ENCODE assay signal across 8 cellular contexts in the genomic region with DNA sequence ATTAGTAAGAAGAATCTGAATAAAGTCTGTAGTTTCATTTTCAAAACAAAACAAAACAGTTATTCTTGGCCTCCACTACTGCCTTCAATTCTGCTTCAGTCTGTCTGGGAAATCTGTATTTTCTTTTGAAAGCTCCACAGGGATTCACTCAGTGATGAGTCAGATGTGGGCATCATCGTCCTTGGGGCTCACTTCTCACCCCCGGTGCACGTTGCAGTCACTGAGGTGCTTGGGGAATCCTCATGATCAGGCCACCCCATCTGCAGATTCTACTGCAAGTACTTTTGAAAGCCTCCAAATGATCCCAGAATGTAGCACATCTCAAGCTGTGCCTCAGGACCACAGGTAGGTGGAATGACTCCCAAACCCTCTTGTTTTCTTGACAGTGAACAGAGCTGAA. TPM values are rescaled to one million over a fixed set of nuclear protein-coding genes. Genes with fewer than 3 reads are reported as not detected.
DNase-seq lines count a peak whose midpoint lies in the region; ATAC-seq, FAIRE-seq and TF ChIP-seq lines count a peak whose summit lies in the region.

No MANE protein-coding gene starts in this region.

- peaks cover 82% of the 10 kb centered on the region for H3K4me1 ChIP-seq in A549
- peaks cover 46 to 97% (median 48%) of the 10 kb centered on the region in 3 donors for H3K4me1 ChIP-seq in gastroesophageal sphincter

- peak; percentile 36 to 54; a peak in 4 of 6 replicates for ATAC-seq in A549
- peak; percentile 14 for ATAC-seq in GM21390 (IDR thresholded peaks at IDR 0.05; ENCODE audit: unreplicated experiment)
- ATAC-seq in gastroesophageal sphincter = no peak
- peak; percentile 38 for ATAC-seq in stimulated activated naive CD8-positive, alpha-beta T cell treated with anti-CD3 and anti-CD28 coated beads, Interleukin-15, Interleukin-2, amounts not matched to agents 100 U/mL and 50 U/mL, for 24 hours
- no peak for ATAC-seq in GM21515 (IDR thresholded peaks at IDR 0.05; ENCODE audit: unreplicated experiment)

- H3K27ac ChIP-seq in A549 (peak overlapping the region; percentile 86 to 89), VCaP (0 out of 2 replicates have a peak overlapping the region, but pooled peaks have one; percentile 1), gastroesophageal sphincter (peak overlapping the region; percentile 17 to 74 (median 50)), WERI-Rb-1 (no peak overlapping the region)

- H3K4me3 ChIP-seq in A549 = no peak overlapping the region
- H3K4me3 ChIP-seq in gastroesophageal sphincter = no peak overlapping the region
- H3K4me3 ChIP-seq in WERI-Rb-1 (ENCODE audit: low read depth, low read length) = no peak overlapping the region

- DNase-seq in A549 (ENCODE audit: low read depth in 1 of 2, low spot score in 1 of 2) (peak; percentile 21 to 48), WERI-Rb-1 (no peak), UCSD-AML1 (lab: John Stamatoyannopoulos, UW; ENCODE audit: unreplicated experiment) (no peak)
- no peak for DNase-seq in stimulated activated naive CD8-positive, alpha-beta T cell treated with anti-CD3 and anti-CD28 coated beads, Interleukin-15, Interleukin-2, amounts not matched to agents 100 U/mL and 50 U/mL, for 24 hours

- no peaks in the 10 kb centered on the region for H3K36me3 ChIP-seq in gastroesophageal sphincter
- H3K36me3 ChIP-seq in WERI-Rb-1 = no peaks in the 10 kb centered on the region

- no peaks in the 10 kb centered on the region for H3K9me3 ChIP-seq in A549
- no peaks in the 10 kb centered on the region for H3K9me3 ChIP-seq in gastroesophageal sphincter
- H3K9me3 ChIP-seq in WERI-Rb-1 (ENCODE audit: severe bottlenecking) = no peaks in the 10 kb centered on the region

- CTCF ChIA-PET in A549 (lab: Yijun Ruan, JAX) = interaction anchor here (0.5 to 1.1 kb wide), 2 partner anchors 166 to 268 kb away, joined by 3 read pairs; no protein-coding TSS in a partner anchor

- H3K27me3 ChIP-seq in gastroesophageal sphincter = no peaks in the 10 kb centered on the region
- no peaks in the 10 kb centered on the region for H3K27me3 ChIP-seq in WERI-Rb-1 (ENCODE audit: insufficient read depth, low read depth, severe bottlenecking)

- POLR2A ChIA-PET in A549 (lab: Yijun Ruan, JAX) = no interaction called here

- WGBS in A549 (ENCODE audit: missing lambda C conversion rate) = 0% methylated on average over 3 of the region's 3 CpGs
- 0% methylated on average over 3 of the region's 3 CpGs; no CpG with 5 or more reads in 1 of the 2 donors for WGBS in gastroesophageal sphincter (ENCODE audit: low coverage in 1 of 2), 2 donors

- TF ChIP-seq EP300 in A549 (IDR thresholded peaks at IDR 0.05) (no peak), gastroesophageal sphincter (IDR thresholded peaks at IDR 0.05) (no peak)

- TF ChIP-seq POLR2A in A549 (IDR thresholded peaks at IDR 0.05; ENCODE audit: low read length) = no peak
- no peak for TF ChIP-seq POLR2A in gastroesophageal sphincter (IDR thresholded peaks at IDR 0.05)

- TF ChIP-seq CTCF in A549 (IDR thresholded peaks at IDR 0.05) (no peak), VCaP (conservative IDR thresholded peaks at IDR 0.05) (no peak), gastroesophageal sphincter (IDR thresholded peaks at IDR 0.05) (no peak), WERI-Rb-1 (IDR thresholded peaks at IDR 0.05; ENCODE audit: low read depth, low read length) (no peak)

- peak overlapping the region; percentile 84 for H3K4me2 ChIP-seq in A549

- no peak for FAIRE-seq in A549 (lab: Jason Lieb, UNC)

- no peak for TF ChIP-seq RAD21 in A549 (conservative IDR thresholded peaks at IDR 0.05 in 1 of 2, IDR thresholded peaks at IDR 0.05 in 1 of 2)

TF ChIP-seq in A549, 52 proteins besides CTCF, POLR2A, EP300 and RAD21:
- TF ChIP-seq FOSL2 (IDR thresholded peaks at IDR 0.05) = no peak
- peak; percentile 37; the same call in 1 of the 2 replicates for TF ChIP-seq FOSL2 (CRISPR knock-in tag; IDR thresholded peaks at IDR 0.05)
- TF ChIP-seq RFX5 (IDR thresholded peaks at IDR 0.05) = no peak
- TF ChIP-seq, protein P1, sequence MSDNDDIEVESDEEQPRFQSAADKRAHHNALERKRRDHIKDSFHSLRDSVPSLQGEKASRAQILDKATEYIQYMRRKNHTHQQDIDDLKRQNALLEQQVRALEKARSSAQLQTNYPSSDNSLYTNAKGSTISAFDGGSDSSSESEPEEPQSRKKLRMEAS (IDR thresholded peaks at IDR 0.05) = peak; percentile 72
- TF ChIP-seq, protein P2, sequence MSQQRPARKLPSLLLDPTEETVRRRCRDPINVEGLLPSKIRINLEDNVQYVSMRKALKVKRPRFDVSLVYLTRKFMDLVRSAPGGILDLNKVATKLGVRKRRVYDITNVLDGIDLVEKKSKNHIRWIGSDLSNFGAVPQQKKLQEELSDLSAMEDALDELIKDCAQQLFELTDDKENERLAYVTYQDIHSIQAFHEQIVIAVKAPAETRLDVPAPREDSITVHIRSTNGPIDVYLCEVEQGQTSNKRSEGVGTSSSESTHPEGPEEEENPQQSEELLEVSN (IDR thresholded peaks at IDR 0.05; ENCODE audit: borderline replicate concordance, low read depth) = peak; percentile 39; the same call in 1 of the 2 replicates

RNA-seq across cellular contexts. Expression of a gene that starts 34.3 kb away (rescaled TPM):
- polyA plus RNA-seq in A549 (2011; rRNA removed) = 21.1 and 23.7 TPM in 2 replicates
- polyA plus RNA-seq in A549 (2012; cell fraction: cytosol; rRNA removed) = 6.9 and 8.5 TPM in 2 replicates
- 9.9 and 13.4 TPM in 2 replicates for polyA plus RNA-seq in A549 (2012; cell fraction: nucleus; rRNA removed)
- 12.5 to 14.0 TPM (median 12.9 TPM) in 3 replicates for polyA plus RNA-seq in A549 (2017; fragmentation: RNase III; extraction: RNeasy Plus Mini Kit Qiagen cat#74134 plus additional on column Dnase treatment)
- polyA minus RNA-seq in A549 (2011; rRNA and poly(A)+ RNA removed) = 17.9 and 18.8 TPM in 2 replicates
- 10 to 100 TPM; 17.6 to 34.3 (median 25.6) TPM for total RNA-seq in gastroesophageal sphincter

Comparison
In these comparisons a context has a peak if more than half of its experiments do, and no peak if none do; other contexts are left out.
1. ATAC-seq: peak in A549 (2 of 2), GM21390 (single experiment) and stimulated activated naive CD8-positive, alpha-beta T cell treated with anti-CD3 and anti-CD28 coated beads, Interleukin-15, Interleukin-2, amounts not matched to agents 100 U/mL and 50 U/mL, for 24 hours (single experiment); none in gastroesophageal sphincter (single experiment) and GM21515 (single experiment).
2. DNase-seq: peak in A549 (2 of 2); none in stimulated activated naive CD8-positive, alpha-beta T cell treated with anti-CD3 and anti-CD28 coated beads, Interleukin-15, Interleukin-2, amounts not matched to agents 100 U/mL and 50 U/mL, for 24 hours (single experiment), WERI-Rb-1 (single experiment) and UCSD-AML1 (single experiment).